ENCODE assay signal across 15 cellular contexts in the genomic region with DNA sequence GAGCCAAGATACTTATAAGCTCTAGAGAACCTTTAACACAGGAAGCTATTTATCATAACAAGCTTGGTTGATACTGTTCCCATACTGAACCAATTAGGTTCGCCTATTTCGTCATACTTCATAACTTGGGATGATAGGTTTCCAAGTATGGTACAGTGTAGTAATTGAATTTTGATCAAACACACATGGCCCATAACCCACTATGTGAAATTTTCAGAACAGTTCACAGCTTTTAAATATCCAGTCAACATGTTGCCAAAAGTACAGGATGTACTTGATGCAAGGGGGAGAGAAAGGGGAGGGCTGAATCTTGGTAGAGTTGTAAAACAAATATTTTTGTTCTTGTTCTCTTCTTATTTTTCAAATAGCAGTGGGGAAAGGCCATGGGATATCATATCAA.
A peak's percentile ranks its signal among the peaks of the same experiment; 100 is the strongest.
DNase-seq lines count a peak whose midpoint lies in the region; ATAC-seq, FAIRE-seq and TF ChIP-seq lines count a peak whose summit lies in the region.
"Had no signal": no experiment of that assay in that cellular context is flagged by ENCODE, and none has a peak within 500 bp of the region (broad histone marks: within the 10 kb centered on the region; RNA-seq: fewer than 3 reads in every experiment).

No MANE protein-coding gene starts in this region.

- H3K9me3 Mint-ChIP-seq in Calu3 (ENCODE audit: low read depth, unreplicated experiment): no peaks in the 10 kb centered on the region
- H3K9me3 Mint-ChIP-seq: CD4-positive, alpha-beta memory T cell; effector memory CD8-positive, alpha-beta T cell; HFFc6 had no signal

- no peak overlapping the region for H3K9ac ChIP-seq in keratinocyte (ENCODE audit: control insufficient read depth, extremely low read depth, insufficient read depth, low read length)

- H3K4me3 Mint-ChIP-seq in Calu3 (ENCODE audit: low read depth, unreplicated experiment): no peak overlapping the region
- H3K4me3 Mint-ChIP-seq: CD4-positive, alpha-beta memory T cell; effector memory CD8-positive, alpha-beta T cell; HFFc6 had no signal

- peak; percentile 26 for FAIRE-seq in keratinocyte (lab: Jason Lieb, UNC)

- no peaks in the 10 kb centered on the region for H3K9me3 ChIP-seq in keratinocyte (ENCODE audit: control insufficient read depth, low read depth, low read length)
- no peaks in the 10 kb centered on the region for H3K9me3 ChIP-seq in stomach

- H4K20me1 ChIP-seq in keratinocyte (ENCODE audit: control insufficient read depth, extremely low read depth, insufficient read depth, low read length): no peaks in the 10 kb centered on the region

- H3K27ac ChIP-seq in keratinocyte (ENCODE audit: control insufficient read depth, insufficient read depth, low read length) (no peak overlapping the region), stomach (peak overlapping the region in 4 of 5 donors; percentile 69 to 84 (median 72))

- no peaks in the 10 kb centered on the region for H3K9me1 ChIP-seq in keratinocyte (ENCODE audit: control insufficient read depth, extremely low read depth, insufficient read depth, low read length)

- H2AFZ ChIP-seq in keratinocyte (ENCODE audit: control insufficient read depth, low read length): no peak overlapping the region

- TF ChIP-seq CTCF in choroid plexus epithelial cell (conservative IDR thresholded peaks at IDR 0.05; ENCODE audit: low read depth, low read length) (no peak), keratinocyte (optimal IDR thresholded peaks at IDR 0.05 in 1 of 3, IDR thresholded peaks at IDR 0.05 in 1 of 3, conservative IDR thresholded peaks at IDR 0.05 in 1 of 3; ENCODE audit: extremely low read depth in 1 of 3, insufficient read depth in 2 of 3, low read length in 3 of 3) (no peak), stomach (IDR thresholded peaks at IDR 0.05) (no peak), Calu3 (IDR thresholded peaks at IDR 0.05; ENCODE audit: unreplicated experiment) (no peak)

- H3K36me3 Mint-ChIP-seq in Calu3 (ENCODE audit: insufficient read depth, unreplicated experiment): no peaks in the 10 kb centered on the region
- H3K36me3 Mint-ChIP-seq: CD4-positive, alpha-beta memory T cell had no signal

- peaks cover 13% of the 10 kb centered on the region for H3K4me1 ChIP-seq in keratinocyte (ENCODE audit: control insufficient read depth, extremely low read depth, insufficient read depth, low read length)
- peaks cover 11 to 67% (median 47%) of the 10 kb centered on the region in 4 donors for H3K4me1 ChIP-seq in stomach

- dilution Hi-C loops in keratinocyte (cut with MboI; ENCODE audit: extremely low pct_ligation_motif_present, low sequenced_read_pairs): no loop called here

- peaks cover 13% of the 10 kb centered on the region for H3K4me1 Mint-ChIP-seq in Calu3 (ENCODE audit: low read depth, unreplicated experiment)

- no peaks in the 10 kb centered on the region for H3K79me2 ChIP-seq in keratinocyte (ENCODE audit: control insufficient read depth, insufficient read depth, low read length)

- peak; percentile 61 for TF ChIP-seq EP300 in stomach (IDR thresholded peaks at IDR 0.05)

- TF ChIP-seq POLR2A in stomach (IDR thresholded peaks at IDR 0.05): no peak

- no peaks in the 10 kb centered on the region for H3K36me3 ChIP-seq in keratinocyte (ENCODE audit: control insufficient read depth in 2 of 2, extremely low read depth in 1 of 2, insufficient read depth in 2 of 2, low read length in 2 of 2)
- H3K36me3 ChIP-seq in stomach: no peaks in the 10 kb centered on the region

- WGBS in stomach, 5 donors: 49 to 89% (median 72%) methylated on average over 2 of the region's 2 CpGs

- no peak overlapping the region for H3K27ac Mint-ChIP-seq in Calu3 (ENCODE audit: unreplicated experiment)
- H3K27ac Mint-ChIP-seq: CD4-positive, alpha-beta memory T cell; effector memory CD8-positive, alpha-beta T cell; HFFc6 had no signal

- H3K27me3 ChIP-seq in keratinocyte (ENCODE audit: control insufficient read depth, extremely low read depth, insufficient read depth, low read length) (no peaks in the 10 kb centered on the region), stomach (no peaks in the 10 kb centered on the region)

- DNase-seq in GM04504 (ENCODE audit: low read depth): peak; percentile 90
- peak; percentile 58 for DNase-seq in choroid plexus epithelial cell (ENCODE audit: low read depth)
- DNase-seq in keratinocyte (ENCODE audit: low read depth, low spot score): no peak
- DNase-seq in stomach: no peak
- no peak for DNase-seq in Calu3
- no peak for DNase-seq in NCI-H2107 treated with DMSO at 0.1 percent for 48 hours (lab: John Stamatoyannopoulos, UW; ENCODE audit: unreplicated experiment)
- DNase-seq: activated T-cell treated with anti-CD3 and anti-CD28 coated beads, Interleukin-2, amount 50 U/mL, for 1 hour; CD4-positive, alpha-beta memory T cell; effector memory CD8-positive, alpha-beta T cell; HFFc6; NCI-H1436 treated with DMSO at 0.1 percent for 48 hours; stimulated activated CD4-positive, alpha-beta T cell treated with anti-CD3 and anti-CD28 coated beads, Interleukin-4, amount 100 ng/mL, for 24 hours; stimulated activated naive CD8-positive, alpha-beta T cell treated with anti-CD3 and anti-CD28 coated beads, Interleukin-15, Interleukin-2, amounts not matched to agents 100 U/mL and 50 U/mL, for 24 hours had no signal

- H3K4me2 ChIP-seq in keratinocyte (ENCODE audit: control insufficient read depth, extremely low read depth, insufficient read depth, low read depth, low read length): no peak overlapping the region

- H3K4me3 ChIP-seq in choroid plexus epithelial cell (ENCODE audit: low read depth, low read length) (no peak overlapping the region), keratinocyte (ENCODE audit: control insufficient read depth in 2 of 3, extremely low read depth in 1 of 3, insufficient read depth in 2 of 3, low read depth in 1 of 3, low read length in 3 of 3) (no peak overlapping the region), stomach (no peak overlapping the region)

- CTCF ChIA-PET in Calu3 (lab: Charles Lee): no interaction called here

- intact Hi-C loops in stomach (cut with DNase I; ENCODE audit: low total_unique reads): no loop called here
- intact Hi-C loops in Calu3 (cut with micrococcal nuclease; ENCODE audit: unreplicated experiment): no loop called here

- BruUV-seq in Calu3 (replicated peaks; lab: Mats Ljungman, UMichigan): no TSS peak

- H3K27me3 Mint-ChIP-seq in Calu3 (ENCODE audit: unreplicated experiment): peaks cover 21% of the 10 kb centered on the region

- ATAC-seq in HG03097 (IDR thresholded peaks at IDR 0.05; ENCODE audit: low FRiP score, unreplicated experiment): no peak
- ATAC-seq in HG02763 (IDR thresholded peaks at IDR 0.05; ENCODE audit: unreplicated experiment): no peak
- ATAC-seq: effector memory CD8-positive, alpha-beta T cell; stimulated activated naive CD8-positive, alpha-beta T cell treated with anti-CD3 and anti-CD28 coated beads, Interleukin-15, Interleukin-2, amounts not matched to agents 100 U/mL and 50 U/mL, for 24 hours had no signal

Comparison
In these comparisons a context has a peak if more than half of its experiments do, and no peak if none do; other contexts are left out.
1. DNase-seq: peak in GM04504 (single experiment) and choroid plexus epithelial cell (single experiment); none in keratinocyte (single experiment), stomach (single experiment), Calu3 (single experiment) and NCI-H2107 treated with DMSO at 0.1 percent for 48 hours (single experiment).